Comparison of ENCODE assay signal across 8 cellular contexts in genomic region chr2:132267811-132268532, GRCh38.
DNase-seq lines count a peak whose midpoint lies in the region; ATAC-seq and TF ChIP-seq lines count a peak whose summit lies in the region.
"Not testable (repeated sequence)": the region's sequence is repeated elsewhere in the genome, so short reads cannot be mapped to it uniquely, and the experiment has no call there.

No MANE protein-coding gene starts in this region.

- ATAC-seq in stimulated activated naive CD8-positive, alpha-beta T cell treated with anti-CD3 and anti-CD28 coated beads, Interleukin-15, Interleukin-2, amounts not matched to agents 100 U/mL and 50 U/mL, for 24 hours: not testable (repeated sequence)

- H2AFZ ChIP-seq in neuron (ENCODE audit: low read depth, low read length): peak overlapping the region; percentile 80

- H3K27me3 ChIP-seq in H7 (ENCODE audit: control insufficient read depth, insufficient read depth, low read length); iPS-15b (ENCODE audit: control insufficient read depth, insufficient read depth, low read length); neuron (ENCODE audit: insufficient read depth, low read length): not testable (repeated sequence)
- H3K27me3 ChIP-seq in adipocyte (replicated peaks; ENCODE audit: control insufficient read depth, insufficient read depth, low read length): peaks cover 25% of the 10 kb centered on the region

- TF ChIP-seq CTCF in AG10803 (conservative IDR thresholded peaks at IDR 0.05; ENCODE audit: low read length); epithelial cell of proximal tubule (conservative IDR thresholded peaks at IDR 0.05; ENCODE audit: low read depth, low read length): not testable (repeated sequence)

- DNase-seq in AG10803 (ENCODE audit: low read depth) (peak; percentile 25), RPMI7951 (ENCODE audit: low read depth) (peak; percentile 75), adipocyte (ENCODE audit: low read depth) (peak; percentile 70)
- DNase-seq in H7; epithelial cell of proximal tubule (ENCODE audit: low read depth): not testable (repeated sequence)
- peak; percentile 11 for DNase-seq in stimulated activated naive CD8-positive, alpha-beta T cell treated with anti-CD3 and anti-CD28 coated beads, Interleukin-15, Interleukin-2, amounts not matched to agents 100 U/mL and 50 U/mL, for 24 hours

- H3K9ac ChIP-seq in adipocyte (ENCODE audit: low read length): peak overlapping the region; percentile 52
- peak overlapping the region; percentile 32 for H3K9ac ChIP-seq in iPS-15b (ENCODE audit: low read depth, low read length)

- H3K36me3 ChIP-seq in H7 (replicated peaks; ENCODE audit: control insufficient read depth, insufficient read depth, low read length); adipocyte (ENCODE audit: control insufficient read depth, insufficient read depth, low read length, severe bottlenecking); iPS-15b (ENCODE audit: control insufficient read depth, insufficient read depth, low read length); neuron (ENCODE audit: insufficient read depth, low read length): not testable (repeated sequence)

- peak overlapping the region; percentile 41 for H3K4me3 ChIP-seq in AG10803 (ENCODE audit: low read length)
- peak overlapping the region; percentile 21; the same call in 1 of the 2 replicates for H3K4me3 ChIP-seq in H7 (ENCODE audit: insufficient read depth, low read depth, low read length)
- H3K4me3 ChIP-seq in adipocyte (ENCODE audit: low read length): peak overlapping the region; percentile 66
- H3K4me3 ChIP-seq in epithelial cell of proximal tubule (ENCODE audit: low read depth, low read length): peak overlapping the region; percentile 44
- peak overlapping the region; percentile 42 for H3K4me3 ChIP-seq in iPS-15b (ENCODE audit: low read depth, low read length)
- H3K4me3 ChIP-seq in neuron (ENCODE audit: low read length): peak overlapping the region; percentile 31

- H3K4me1 ChIP-seq in adipocyte (ENCODE audit: control insufficient read depth, insufficient read depth, low read length); neuron (ENCODE audit: insufficient read depth, low read length): not testable (repeated sequence)
- peaks cover 12% of the 10 kb centered on the region for H3K4me1 ChIP-seq in iPS-15b (ENCODE audit: control insufficient read depth, insufficient read depth, low read length)

- H3K9me3 ChIP-seq in adipocyte (ENCODE audit: control insufficient read depth, low read length); iPS-15b (ENCODE audit: control insufficient read depth, insufficient read depth, low read length); neuron (ENCODE audit: low read length): not testable (repeated sequence)
